Comparison of ENCODE assay signal across 15 cellular contexts in genomic region chr1:204514841-204515240, GRCh38. TPM values are rescaled to one million over a fixed set of nuclear protein-coding genes. Genes with fewer than 3 reads are reported as not detected.
DNase-seq lines count a peak whose midpoint lies in the region; ATAC-seq and TF ChIP-seq lines count a peak whose summit lies in the region.
"Had no signal": no experiment of that assay in that cellular context is flagged by ENCODE, and none has a peak within 500 bp of the region (broad histone marks: within the 10 kb centered on the region; RNA-seq: fewer than 3 reads in every experiment).

No MANE protein-coding gene starts in this region.

- H3K4me2 ChIP-seq in GM23248 (ENCODE audit: unreplicated experiment) = no peak overlapping the region

- no peaks in the 10 kb centered on the region for H3K27me3 ChIP-seq in GM23248 (replicated peaks; ENCODE audit: insufficient read depth)

- intact Hi-C loops in activated CD8-positive, alpha-beta T cell treated with anti-CD3 and anti-CD28 coated beads for 36 hours (cut with micrococcal nuclease) = no loop called here

- no peaks in the 10 kb centered on the region for H3K27me3 Mint-ChIP-seq in T-helper 1 cell treated with Interleukin-12 subunit alpha and Interleukin-12 subunit beta and Interleukin-4 antibody, amounts not matched to agents 30 μg/mL and 1 μg/mL, for 36 hours (ENCODE audit: low read depth)
- H3K27me3 Mint-ChIP-seq in activated CD8-positive, alpha-beta T cell treated with anti-CD3 and anti-CD28 coated beads for 36 hours = no peaks in the 10 kb centered on the region
- H3K27me3 Mint-ChIP-seq in nephron (ENCODE audit: low read depth) (no peaks in the 10 kb centered on the region), osteocyte (ENCODE audit: unreplicated experiment) (no peaks in the 10 kb centered on the region)

- peaks cover 26% of the 10 kb centered on the region for H3K36me3 Mint-ChIP-seq in T-helper 1 cell treated with Interleukin-12 subunit alpha and Interleukin-12 subunit beta and Interleukin-4 antibody, amounts not matched to agents 30 μg/mL and 1 μg/mL, for 36 hours (ENCODE audit: low read depth)
- peaks cover 27% of the 10 kb centered on the region for H3K36me3 Mint-ChIP-seq in activated CD8-positive, alpha-beta T cell treated with anti-CD3 and anti-CD28 coated beads for 36 hours (ENCODE audit: low read depth)
- H3K36me3 Mint-ChIP-seq in nephron (ENCODE audit: low read depth) (peaks cover 17% of the 10 kb centered on the region), osteocyte (ENCODE audit: unreplicated experiment) (peaks cover 6% of the 10 kb centered on the region)

- no peak for TF ChIP-seq CTCF in activated CD8-positive, alpha-beta T cell treated with anti-CD3 and anti-CD28 coated beads for 36 hours (IDR thresholded peaks at IDR 0.05)
- no peak for TF ChIP-seq CTCF in nephron (IDR thresholded peaks at IDR 0.05; ENCODE audit: unreplicated experiment in 3 of 3)
- no peak for TF ChIP-seq CTCF in osteocyte (IDR thresholded peaks at IDR 0.05)

- H3K4me1 ChIP-seq in GM23248 (ENCODE audit: insufficient read depth) = no peaks in the 10 kb centered on the region; the same call in 1 of the 2 replicates

- in situ Hi-C loops in GM23248 (cut with MboI) = no loop called here

- WGBS in GM23248 (ENCODE audit: low coverage in 1 of 2, low lambda C conversion rate in 2 of 2, missing lambda C conversion rate in 2 of 2), 2 experiments = 58 to 60% methylated on average over 2 of the region's 2 CpGs

- H3K36me3 ChIP-seq in GM23248 (ENCODE audit: low read depth) = no peaks in the 10 kb centered on the region

- peaks cover 36% of the 10 kb centered on the region for H3K79me2 ChIP-seq in GM23248 (ENCODE audit: insufficient read depth)

- H3K9me2 ChIP-seq in GM23248 (ENCODE audit: insufficient read depth) = no peaks in the 10 kb centered on the region

- H3K27ac Mint-ChIP-seq in T-helper 1 cell treated with Interleukin-12 subunit alpha and Interleukin-12 subunit beta and Interleukin-4 antibody, amounts not matched to agents 30 μg/mL and 1 μg/mL, for 36 hours = peak overlapping the region; percentile 60
- H3K27ac Mint-ChIP-seq in activated CD8-positive, alpha-beta T cell treated with anti-CD3 and anti-CD28 coated beads for 36 hours = peak overlapping the region; percentile 80
- peak overlapping the region; percentile 47 to 59 (median 56) for H3K27ac Mint-ChIP-seq in nephron
- no peak overlapping the region for H3K27ac Mint-ChIP-seq in osteocyte (ENCODE audit: unreplicated experiment)

- no peak overlapping the region for H3K9ac ChIP-seq in GM23248

- H3K4me1 Mint-ChIP-seq in T-helper 1 cell treated with Interleukin-12 subunit alpha and Interleukin-12 subunit beta and Interleukin-4 antibody, amounts not matched to agents 30 μg/mL and 1 μg/mL, for 36 hours (ENCODE audit: low read depth) = peaks cover 42% of the 10 kb centered on the region
- peaks cover 48% of the 10 kb centered on the region for H3K4me1 Mint-ChIP-seq in activated CD8-positive, alpha-beta T cell treated with anti-CD3 and anti-CD28 coated beads for 36 hours (ENCODE audit: low read depth)
- H3K4me1 Mint-ChIP-seq in nephron (peaks cover 16% of the 10 kb centered on the region), osteocyte (ENCODE audit: unreplicated experiment) (peaks cover 23% of the 10 kb centered on the region)

- H2AFZ ChIP-seq in GM23248 = 0 out of 2 replicates have a peak overlapping the region, but pooled peaks have one; percentile 13

- H3F3A ChIP-seq in GM23248 (ENCODE audit: insufficient read depth) = no peaks in the 10 kb centered on the region

- no peaks in the 10 kb centered on the region for H3K9me3 Mint-ChIP-seq in T-helper 1 cell treated with Interleukin-12 subunit alpha and Interleukin-12 subunit beta and Interleukin-4 antibody, amounts not matched to agents 30 μg/mL and 1 μg/mL, for 36 hours
- H3K9me3 Mint-ChIP-seq in activated CD8-positive, alpha-beta T cell treated with anti-CD3 and anti-CD28 coated beads for 36 hours = peaks cover 1% of the 10 kb centered on the region
- no peaks in the 10 kb centered on the region for H3K9me3 Mint-ChIP-seq in nephron
- no peaks in the 10 kb centered on the region for H3K9me3 Mint-ChIP-seq in osteocyte (ENCODE audit: unreplicated experiment)

- H3K9me3 ChIP-seq in GM23248 (ENCODE audit: low read depth) = no peaks in the 10 kb centered on the region

- H3K4me3 ChIP-seq in GM23248 = no peak overlapping the region

- POLR2A ChIA-PET in activated CD8-positive, alpha-beta T cell treated with anti-CD3 and anti-CD28 coated beads for 36 hours (lab: Charles Lee) = interaction anchor here (0.6 to 5.5 kb wide), 6 partner anchors 8 to 253 kb away, joined by 3 to 80 read pairs (median 5); no protein-coding TSS in a partner anchor

- CTCF ChIA-PET in activated CD8-positive, alpha-beta T cell treated with anti-CD3 and anti-CD28 coated beads for 36 hours (lab: Charles Lee) = interaction anchor here (0.9 to 3.9 kb wide), 7 partner anchors 8 to 292 kb away, joined by 3 to 39 read pairs (median 10); no protein-coding TSS in a partner anchor

- H3K27ac ChIP-seq in GM23248 = no peak overlapping the region

- H4K20me1 ChIP-seq in GM23248 (ENCODE audit: insufficient read depth) = no peaks in the 10 kb centered on the region

- no peak for ATAC-seq in activated CD8-positive, alpha-beta T cell treated with anti-CD3 and anti-CD28 coated beads for 36 hours
- ATAC-seq: PC-3, sciatic nerve had no signal

- H3K4me3 Mint-ChIP-seq in T-helper 1 cell treated with Interleukin-12 subunit alpha and Interleukin-12 subunit beta and Interleukin-4 antibody, amounts not matched to agents 30 μg/mL and 1 μg/mL, for 36 hours = peak overlapping the region; percentile 11
- peak overlapping the region; percentile 37 for H3K4me3 Mint-ChIP-seq in activated CD8-positive, alpha-beta T cell treated with anti-CD3 and anti-CD28 coated beads for 36 hours
- H3K4me3 Mint-ChIP-seq in nephron (peak overlapping the region; percentile 49 to 63 (median 53)), osteocyte (ENCODE audit: unreplicated experiment) (no peak overlapping the region)

- DNase-seq in T-helper 1 cell (no peak), GM23248 (no peak), osteocyte (ENCODE audit: extremely low spot score, unreplicated experiment) (no peak), GM03348 (ENCODE audit: low spot score) (no peak), iPS-NIHi11 (ENCODE audit: low spot score) (no peak)
- DNase-seq in activated CD8-positive, alpha-beta T cell treated with anti-CD3 and anti-CD28 coated beads for 36 hours = no peak
- DNase-seq: activated gamma-delta T cell; IMR-90; NCI-H1417; PC-3; stimulated activated CD4-positive, alpha-beta T cell treated with anti-CD3 and anti-CD28 coated beads, Interleukin-2, amount 100 ng/mL, for 48 hours; SW 1271 had no signal

RNA-seq across cellular contexts. Expression of gene MDM4, which starts 1.4 kb away (rescaled TPM):
- total RNA-seq in GM23248 (2014; rRNA removed; shearing (Covaris generic)) = 12.6 and 17.2 TPM in 2 replicates
- 9.6 and 11.7 TPM in 2 replicates for polyA plus RNA-seq in GM23248 (2016; fragmentation: Nextera tagmentation; extraction: Ambion mirVana)
- 10 to 100 TPM; 89.6 to 94.8 TPM for total RNA-seq in activated CD8-positive, alpha-beta T cell treated with anti-CD3 and anti-CD28 coated beads for 36 hours
- 70.8 and 77.3 TPM in 2 replicates for total RNA-seq in osteocyte

RNA-seq across cellular contexts. Expression of gene PIK3C2B, which starts 20.2 kb away (rescaled TPM):
- total RNA-seq in GM23248 (2014; rRNA removed; shearing (Covaris generic)) = 0.63 and 0.76 TPM in 2 replicates
- polyA plus RNA-seq in GM23248 (2016; fragmentation: Nextera tagmentation; extraction: Ambion mirVana) = 0.20 and 0.53 TPM in 2 replicates
- 10 to 100 TPM; 26.6 to 28.9 TPM for total RNA-seq in activated CD8-positive, alpha-beta T cell treated with anti-CD3 and anti-CD28 coated beads for 36 hours
- 14.9 and 17.5 TPM in 2 replicates for total RNA-seq in osteocyte
